ENCODE assay signal across 25 cellular contexts in the genomic region with DNA sequence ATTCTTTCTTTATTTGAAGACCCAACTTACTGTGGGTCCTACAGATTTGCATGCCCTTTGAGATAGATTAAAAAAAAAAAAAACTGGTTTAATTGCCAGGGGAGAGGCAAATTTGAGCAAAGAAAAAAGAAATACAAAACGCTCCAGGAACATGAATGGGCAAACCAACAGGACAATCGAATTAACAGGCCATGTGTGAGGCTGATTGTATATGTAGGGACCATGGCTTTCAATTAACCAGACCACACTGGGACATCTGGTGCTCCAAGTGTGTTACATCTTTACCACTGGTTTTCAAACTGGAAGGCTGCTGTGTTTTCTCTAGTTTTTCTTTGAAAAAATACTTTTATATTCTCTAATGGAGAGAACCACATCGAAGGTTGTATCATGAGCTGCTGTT.
"Had no signal": no experiment of that assay in that cellular context is flagged by ENCODE, and none has a peak within 500 bp of the region (broad histone marks: within the 10 kb centered on the region; RNA-seq: fewer than 3 reads in every experiment).

No MANE protein-coding gene starts in this region.

- H3K36me3 ChIP-seq: neural progenitor cell, ovary, right lobe of liver, sigmoid colon, stomach, thoracic aorta, thyroid gland, tibial nerve, upper lobe of left lung, vagina had no signal

- H2AFZ ChIP-seq: neural progenitor cell, parathyroid adenoma had no signal

- H3K27ac ChIP-seq: neural progenitor cell, ovary, parathyroid adenoma, psoas muscle, right lobe of liver, sigmoid colon, stomach, thoracic aorta, thyroid gland, tibial nerve, upper lobe of left lung, vagina had no signal

- H3K27me3 ChIP-seq: neural progenitor cell, ovary, right lobe of liver, sigmoid colon, stomach, thyroid gland, tibial nerve, upper lobe of left lung, vagina had no signal

- H3K4me2 ChIP-seq: neural progenitor cell had no signal

- H3K4me1 ChIP-seq: neural progenitor cell, parathyroid adenoma, psoas muscle, right lobe of liver, stomach, thyroid gland, tibial nerve, upper lobe of left lung, vagina had no signal

- H3K9me3 ChIP-seq: ovary, psoas muscle, right lobe of liver, sigmoid colon, stomach, thoracic aorta, thyroid gland, tibial nerve, upper lobe of left lung, vagina had no signal

- H3K4me3 ChIP-seq: neural progenitor cell, ovary, psoas muscle, right lobe of liver, sigmoid colon, stomach, thoracic aorta, thyroid gland, tibial nerve, upper lobe of left lung, vagina had no signal

- H3K79me2 ChIP-seq: parathyroid adenoma had no signal

- ATAC-seq: natural killer cell; psoas muscle; right cardiac atrium; right lobe of liver; stimulated activated effector memory CD8-positive, alpha-beta T cell treated with anti-CD3 and anti-CD28 coated beads, Interleukin-12 subunit alpha, Interleukin-12 subunit beta, amount 100 ng/mL, for 72 hours; stimulated activated naive B cell treated with anti-CD40 and anti-IgM and Interleukin-4, amounts not matched to agents 10 μg/mL and 1 μg/mL and 100 μg/mL, for 72 hours had no signal

- DNase-seq: natural killer cell; occipital lobe; ovary; posterior cingulate gyrus; psoas muscle; right cardiac atrium; right lobe of liver; sigmoid colon; small intestine; stimulated activated CD4-positive, alpha-beta T cell treated with anti-CD3 and anti-CD28 coated beads, Interleukin-15, amount 100 ng/mL, for 24 hours; stimulated activated CD4-positive, alpha-beta T cell treated with anti-CD3 and anti-CD28 coated beads, Interleukin-2, amount 100 ng/mL, for 24 hours; stimulated activated CD4-positive, alpha-beta T cell treated with anti-CD3 and anti-CD28 coated beads, Interleukin-2, amount 100 ng/mL, for 48 hours; stimulated activated CD4-positive, alpha-beta T cell treated with anti-CD3 and anti-CD28 coated beads, Interleukin-4, amount 100 ng/mL, for 24 hours; stimulated activated naive B cell treated with anti-CD40 and anti-IgM and Interleukin-4, amounts not matched to agents 10 μg/mL and 1 μg/mL and 100 μg/mL, for 72 hours; stimulated activated naive CD4-positive, alpha-beta T cell treated with Interleukin-2 at 50 U/mL for 16 hours; stomach; thyroid gland; trophoblast cell; upper lobe of left lung had no signal

- H3K9ac ChIP-seq: neural progenitor cell, parathyroid adenoma had no signal
